In genomic region chr9:125479846-125480615, GRCh38 we compare ENCODE assay signal across 13 cellular contexts.
"Had no signal": no experiment of that assay in that cellular context is flagged by ENCODE, and none has a peak within 500 bp of the region (broad histone marks: within the 10 kb centered on the region; RNA-seq: fewer than 3 reads in every experiment).

No MANE protein-coding gene starts in this region.

- H3K9me3 ChIP-seq: breast epithelium, heart right ventricle had no signal

- H3K9me3 Mint-ChIP-seq: activated CD8-positive, alpha-beta T cell treated with anti-CD3 and anti-CD28 coated beads for 36 hours; activated naive CD8-positive, alpha-beta T cell treated with anti-CD3 and anti-CD28 coated beads, Interleukin-2, amount 10 ng/mL, durations not matched to agents 7 days and 5 days; memory B cell; nephron progenitor cell had no signal

- H3K4me3 Mint-ChIP-seq: activated CD8-positive, alpha-beta T cell treated with anti-CD3 and anti-CD28 coated beads for 36 hours; activated naive CD8-positive, alpha-beta T cell treated with anti-CD3 and anti-CD28 coated beads, Interleukin-2, amount 10 ng/mL, durations not matched to agents 7 days and 5 days; memory B cell; nephron progenitor cell had no signal

- DNase-seq: activated CD8-positive, alpha-beta memory T cell treated with anti-CD3 and anti-CD28 coated beads, Interleukin-2, amount 50 U/mL, for 4 hours; activated CD8-positive, alpha-beta T cell treated with anti-CD3 and anti-CD28 coated beads for 36 hours; activated naive CD8-positive, alpha-beta T cell treated with anti-CD3 and anti-CD28 coated beads, Interleukin-2, amount 10 ng/mL, durations not matched to agents 7 days and 5 days; anterior cingulate cortex; foreskin melanocyte; heart right ventricle; nephron progenitor cell; stimulated activated CD4-positive, alpha-beta T cell treated with anti-CD3 and anti-CD28 coated beads, Interleukin-12 subunit alpha, Interleukin-12 subunit beta, amount 100 ng/mL, for 4 hours; stimulated activated naive CD4-positive, alpha-beta T cell treated with Interleukin-2 at 50 U/mL for 16 hours had no signal

- H3K27me3 ChIP-seq: breast epithelium, heart right ventricle had no signal

- FAIRE-seq: islet of Langerhans had no signal

- H3K4me1 ChIP-seq: breast epithelium had no signal

- H3K27me3 Mint-ChIP-seq: activated CD8-positive, alpha-beta T cell treated with anti-CD3 and anti-CD28 coated beads for 36 hours; activated naive CD8-positive, alpha-beta T cell treated with anti-CD3 and anti-CD28 coated beads, Interleukin-2, amount 10 ng/mL, durations not matched to agents 7 days and 5 days; memory B cell had no signal

- H3K27ac ChIP-seq: breast epithelium, heart right ventricle had no signal

- H3K36me3 ChIP-seq: breast epithelium had no signal

- H3K4me1 Mint-ChIP-seq: activated naive CD8-positive, alpha-beta T cell treated with anti-CD3 and anti-CD28 coated beads, Interleukin-2, amount 10 ng/mL, durations not matched to agents 7 days and 5 days; memory B cell had no signal

- H3K27ac Mint-ChIP-seq: activated CD8-positive, alpha-beta T cell treated with anti-CD3 and anti-CD28 coated beads for 36 hours; activated naive CD8-positive, alpha-beta T cell treated with anti-CD3 and anti-CD28 coated beads, Interleukin-2, amount 10 ng/mL, durations not matched to agents 7 days and 5 days; memory B cell; nephron progenitor cell had no signal

- ATAC-seq: activated CD8-positive, alpha-beta T cell treated with anti-CD3 and anti-CD28 coated beads for 36 hours; heart right ventricle; left lobe of liver had no signal

- H3K4me3 ChIP-seq: breast epithelium, heart right ventricle had no signal
